In genomic region chr10:18149401-18149800, GRCh38 we compare ENCODE assay signal across 21 cellular contexts.
"Had no signal": no experiment of that assay in that cellular context is flagged by ENCODE, and none has a peak within 500 bp of the region (broad histone marks: within the 10 kb centered on the region; RNA-seq: fewer than 3 reads in every experiment).

No MANE protein-coding gene starts in this region.

- ATAC-seq: K562 had no signal

- H3K4me3 ChIP-seq: K562 had no signal

- H3K9ac ChIP-seq: KMS-11 had no signal

- H3K27ac ChIP-seq: HL-60, KMS-11, RWPE1 had no signal

- H3K4me2 ChIP-seq: KMS-11 had no signal

- FAIRE-seq: HTR-8/SVneo, K562, RCC 7860 had no signal

- DNase-seq: Kasumi-1, MM.1S, NCI-H1092 treated with DMSO at 0.1 percent for 48 hours, NCI-H1436, NCI-H187, NCI-H2029, NCI-H2081 treated with DMSO at 0.1 percent for 48 hours, NCI-H2171, NCI-H226, NCI-H446, NCI-H510A, NCI-H524 treated with DMSO at 0.1 percent for 48 hours, NCI-H69, NCI-H774, SHP77 had no signal
